ENCODE assay signal across 3 cellular contexts in the genomic region with DNA sequence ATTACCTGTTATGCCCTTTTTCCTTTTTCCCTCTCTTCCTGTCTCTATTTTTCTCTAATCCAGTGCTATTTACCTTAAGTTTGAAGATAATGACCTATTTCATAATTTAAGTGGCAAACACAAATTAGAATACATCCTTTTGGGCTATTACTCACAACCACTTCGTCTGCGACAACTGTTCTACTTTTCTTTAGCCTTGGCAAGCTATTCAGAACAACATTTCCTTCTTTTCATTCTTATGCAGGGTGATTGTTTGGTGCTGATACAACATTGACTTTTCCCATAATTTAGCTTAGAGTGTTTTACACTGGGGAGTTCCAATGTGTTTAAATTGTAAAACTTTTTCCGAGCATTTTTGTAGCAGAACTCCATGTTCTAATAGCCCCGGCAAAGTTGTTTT.
TF ChIP-seq lines count a peak whose summit lies in the region.

No MANE protein-coding gene starts in this region.

TF ChIP-seq in GM23338, 12 proteins besides CTCF, POLR2A, EP300 and RAD21:
- TF ChIP-seq CREB1 (CRISPR knock-in tag; IDR thresholded peaks at IDR 0.05; ENCODE audit: low read depth), result no peak
- TF ChIP-seq REST (IDR thresholded peaks at IDR 0.05; ENCODE audit: unreplicated experiment), result no peak
- no peak for TF ChIP-seq EZH2 (IDR thresholded peaks at IDR 0.05; ENCODE audit: low read depth, unreplicated experiment)
- TF ChIP-seq POLR2AphosphoS5 (IDR thresholded peaks at IDR 0.05; ENCODE audit: low read depth), result no peak
- no peak for TF ChIP-seq EZH2phosphoT487 (IDR thresholded peaks at IDR 0.05; ENCODE audit: unreplicated experiment)
- TF ChIP-seq JUNB (IDR thresholded peaks at IDR 0.05; ENCODE audit: unreplicated experiment), result no peak
- TF ChIP-seq NANOG (IDR thresholded peaks at IDR 0.05; ENCODE audit: borderline replicate concordance), result no peak
TF ChIP-seq in GM23338: peak in this region for 0.

TF ChIP-seq in IMR-90, 13 proteins besides CTCF, POLR2A, EP300 and RAD21:
- no peak for TF ChIP-seq CHD1 (IDR thresholded peaks at IDR 0.05; ENCODE audit: low read depth, low read length)
- TF ChIP-seq MAFK (IDR thresholded peaks at IDR 0.05; ENCODE audit: low read depth, low read length), result no peak
- no peak for TF ChIP-seq SMC3 (IDR thresholded peaks at IDR 0.05; ENCODE audit: low read depth, low read length)
- TF ChIP-seq, protein P1, sequence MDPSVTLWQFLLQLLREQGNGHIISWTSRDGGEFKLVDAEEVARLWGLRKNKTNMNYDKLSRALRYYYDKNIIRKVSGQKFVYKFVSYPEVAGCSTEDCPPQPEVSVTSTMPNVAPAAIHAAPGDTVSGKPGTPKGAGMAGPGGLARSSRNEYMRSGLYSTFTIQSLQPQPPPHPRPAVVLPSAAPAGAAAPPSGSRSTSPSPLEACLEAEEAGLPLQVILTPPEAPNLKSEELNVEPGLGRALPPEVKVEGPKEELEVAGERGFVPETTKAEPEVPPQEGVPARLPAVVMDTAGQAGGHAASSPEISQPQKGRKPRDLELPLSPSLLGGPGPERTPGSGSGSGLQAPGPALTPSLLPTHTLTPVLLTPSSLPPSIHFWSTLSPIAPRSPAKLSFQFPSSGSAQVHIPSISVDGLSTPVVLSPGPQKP (IDR thresholded peaks at IDR 0.05; ENCODE audit: borderline replicate concordance, low read depth, low read length), result no peak
- TF ChIP-seq MAZ (IDR thresholded peaks at IDR 0.05; ENCODE audit: borderline replicate concordance, low read depth, low read length), result no peak
- TF ChIP-seq RFX5 (IDR thresholded peaks at IDR 0.05; ENCODE audit: low read depth, low read length), result no peak
- no peak for TF ChIP-seq MXI1 (IDR thresholded peaks at IDR 0.05; ENCODE audit: borderline replicate concordance, low read depth, low read length)
- TF ChIP-seq RCOR1 (IDR thresholded peaks at IDR 0.05; ENCODE audit: insufficient replicate concordance, low read length), result no peak
- TF ChIP-seq CEBPB (IDR thresholded peaks at IDR 0.05; ENCODE audit: low read depth, low read length), result no peak
- TF ChIP-seq NFE2L2 (IDR thresholded peaks at IDR 0.05; ENCODE audit: low read depth, low read length), result no peak
- no peak for TF ChIP-seq USF2 (IDR thresholded peaks at IDR 0.05; ENCODE audit: low read depth, low read length)
- TF ChIP-seq BHLHE40 (IDR thresholded peaks at IDR 0.05; ENCODE audit: low read depth, low read length), result no peak
- TF ChIP-seq FOS (IDR thresholded peaks at IDR 0.05; ENCODE audit: low read depth, low read length), result no peak

TF ChIP-seq in H1, 55 proteins besides CTCF, POLR2A, EP300 and RAD21:
- TF ChIP-seq TAF7 (optimal IDR thresholded peaks at IDR 0.05; ENCODE audit: borderline replicate concordance, low read depth, low read length) (no peak), NANOG (IDR thresholded peaks at IDR 0.05; ENCODE audit: insufficient read depth, low read depth, low read length, poor library complexity, severe bottlenecking) (no peak), SP4 (IDR thresholded peaks at IDR 0.05; ENCODE audit: low read length) (no peak), CHD1 (IDR thresholded peaks at IDR 0.05; ENCODE audit: low read depth, low read length) (no peak), BRCA1 (IDR thresholded peaks at IDR 0.05; ENCODE audit: low read depth, low read length) (no peak), EGR1 (IDR thresholded peaks at IDR 0.05; ENCODE audit: borderline replicate concordance, low read depth, low read length) (no peak), KDM5A (IDR thresholded peaks at IDR 0.05; ENCODE audit: low read length) (no peak)
- TF ChIP-seq, protein P2, sequence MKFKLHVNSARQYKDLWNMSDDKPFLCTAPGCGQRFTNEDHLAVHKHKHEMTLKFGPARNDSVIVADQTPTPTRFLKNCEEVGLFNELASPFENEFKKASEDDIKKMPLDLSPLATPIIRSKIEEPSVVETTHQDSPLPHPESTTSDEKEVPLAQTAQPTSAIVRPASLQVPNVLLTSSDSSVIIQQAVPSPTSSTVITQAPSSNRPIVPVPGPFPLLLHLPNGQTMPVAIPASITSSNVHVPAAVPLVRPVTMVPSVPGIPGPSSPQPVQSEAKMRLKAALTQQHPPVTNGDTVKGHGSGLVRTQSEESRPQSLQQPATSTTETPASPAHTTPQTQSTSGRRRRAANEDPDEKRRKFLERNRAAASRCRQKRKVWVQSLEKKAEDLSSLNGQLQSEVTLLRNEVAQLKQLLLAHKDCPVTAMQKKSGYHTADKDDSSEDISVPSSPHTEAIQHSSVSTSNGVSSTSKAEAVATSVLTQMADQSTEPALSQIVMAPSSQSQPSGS (IDR thresholded peaks at IDR 0.05; ENCODE audit: low read length), result no peak
TF ChIP-seq in H1: peak in this region for 0.
